Comparison of ENCODE assay signal across 10 cellular contexts in the genomic region with DNA sequence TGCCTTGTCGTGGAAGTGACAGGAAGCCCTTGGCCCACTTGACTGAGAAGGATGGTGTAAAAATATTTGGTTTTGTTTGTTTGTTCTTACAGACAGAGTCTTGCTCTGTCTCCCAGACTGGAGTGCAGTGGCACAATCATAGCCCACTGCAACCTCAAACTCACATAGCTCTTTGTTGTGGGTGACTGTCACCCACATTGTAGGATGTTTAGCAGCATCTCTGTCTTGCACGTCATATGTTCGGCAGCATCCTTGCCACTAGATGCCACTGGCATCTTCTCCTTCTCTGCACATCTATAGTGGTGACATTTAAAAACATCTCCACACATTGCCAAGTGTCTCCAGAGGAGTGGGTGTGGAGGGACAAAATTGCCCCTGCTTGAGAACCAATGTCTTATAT. TPM values are rescaled to one million over a fixed set of nuclear protein-coding genes. Genes with fewer than 3 reads are reported as not detected.
DNase-seq lines count a peak whose midpoint lies in the region; ATAC-seq, FAIRE-seq and TF ChIP-seq lines count a peak whose summit lies in the region.
"Had no signal": no experiment of that assay in that cellular context is flagged by ENCODE, and none has a peak within 500 bp of the region (broad histone marks: within the 10 kb centered on the region; RNA-seq: fewer than 3 reads in every experiment).

No MANE protein-coding gene starts in this region.

- no peak overlapping the region for H3K27ac ChIP-seq in heart right ventricle

- H3K36me3 ChIP-seq in heart right ventricle = no peaks in the 10 kb centered on the region

- peak in 1 of 9 donors; percentile 20 for TF ChIP-seq CTCF in heart right ventricle (IDR thresholded peaks at IDR 0.05)

- intact Hi-C loops in heart right ventricle (cut with DNase I) = no loop called here

- H3K27me3 ChIP-seq in heart right ventricle = peaks cover 0 to 8% (median 0%) of the 10 kb centered on the region in 7 donors

- ATAC-seq in heart right ventricle (no peak), HG03439 (IDR thresholded peaks at IDR 0.05; ENCODE audit: unreplicated experiment) (no peak)

- peaks cover 0 to 26% (median 9%) of the 10 kb centered on the region in 9 donors for H3K4me1 ChIP-seq in heart right ventricle

- FAIRE-seq in H54 (lab: Jason Lieb, UNC) = no peak
- FAIRE-seq: TTC549 had no signal

- H3K9me3 ChIP-seq in heart right ventricle = no peaks in the 10 kb centered on the region
- H3K9me3 ChIP-seq: Caco-2 had no signal

- TF ChIP-seq POLR2A in H54 (IDR thresholded peaks at IDR 0.05; ENCODE audit: low read depth, low read length) = no peak

- H3K4me3 ChIP-seq in Jurkat, Clone E6-1 (ENCODE audit: low read length) = no peak overlapping the region
- no peak overlapping the region for H3K4me3 ChIP-seq in heart right ventricle

- WGBS in heart right ventricle, 2 donors = 80% methylated on average over 3 of the region's 3 CpGs

- DNase-seq in Jurkat, Clone E6-1 (ENCODE audit: low read depth, low spot score) = peak; percentile 94
- DNase-seq in activated CD4-positive, alpha-beta T cell treated with anti-CD3 and anti-CD28 coated beads for 1 hour = peak; percentile 18
- DNase-seq in activated effector memory CD4-positive, alpha-beta T cell treated with anti-CD3 and anti-CD28 coated beads, Interleukin-2, amount 50 U/mL, for 16 hours = peak; percentile 78
- peak in 2 of 3 donors; percentile 5 to 20 for DNase-seq in stimulated activated CD4-positive, alpha-beta T cell treated with anti-CD3 and anti-CD28 coated beads, TNF-alpha, amount 100 ng/mL, for 48 hours (ENCODE audit: low read depth in 3 of 3)
- DNase-seq in NCI-H2196 treated with DMSO at 0.1 percent for 48 hours (lab: John Stamatoyannopoulos, UW; ENCODE audit: unreplicated experiment) (no peak), heart right ventricle (no peak), H54 (ENCODE audit: insufficient read length, low spot score) (no peak)
- DNase-seq: Caco-2 had no signal

RNA-seq across cellular contexts. Expression of gene PRR5L, which starts 56.8 kb away (rescaled TPM):
- polyA plus RNA-seq in Jurkat, Clone E6-1 (2012; ENCODE audit: insufficient read depth, insufficient read length) = not detected
- total RNA-seq in heart right ventricle = 10 to 100 TPM in 1 of 10 donors, 1 to 10 TPM in 9; 1.5 to 10.7 (median 2.4) TPM
- 1 to 10 TPM in 1 of 2 donors, under 1 TPM in 1; 0.80 to 2.5 TPM for polyA plus RNA-seq in heart right ventricle
- total RNA-seq: Caco-2 had no signal

Comparison
In these comparisons a context has a peak if more than half of its experiments do, and no peak if none do; other contexts are left out.
1. DNase-seq: peak in Jurkat, Clone E6-1 (single experiment), activated CD4-positive, alpha-beta T cell treated with anti-CD3 and anti-CD28 coated beads for 1 hour (single experiment), activated effector memory CD4-positive, alpha-beta T cell treated with anti-CD3 and anti-CD28 coated beads, Interleukin-2, amount 50 U/mL, for 16 hours (single experiment) and stimulated activated CD4-positive, alpha-beta T cell treated with anti-CD3 and anti-CD28 coated beads, TNF-alpha, amount 100 ng/mL, for 48 hours (2 of 3); none in NCI-H2196 treated with DMSO at 0.1 percent for 48 hours (single experiment), heart right ventricle (0 of 2) and H54 (single experiment).